ENCODE assay signal across 1 cellular context in the genomic region with DNA sequence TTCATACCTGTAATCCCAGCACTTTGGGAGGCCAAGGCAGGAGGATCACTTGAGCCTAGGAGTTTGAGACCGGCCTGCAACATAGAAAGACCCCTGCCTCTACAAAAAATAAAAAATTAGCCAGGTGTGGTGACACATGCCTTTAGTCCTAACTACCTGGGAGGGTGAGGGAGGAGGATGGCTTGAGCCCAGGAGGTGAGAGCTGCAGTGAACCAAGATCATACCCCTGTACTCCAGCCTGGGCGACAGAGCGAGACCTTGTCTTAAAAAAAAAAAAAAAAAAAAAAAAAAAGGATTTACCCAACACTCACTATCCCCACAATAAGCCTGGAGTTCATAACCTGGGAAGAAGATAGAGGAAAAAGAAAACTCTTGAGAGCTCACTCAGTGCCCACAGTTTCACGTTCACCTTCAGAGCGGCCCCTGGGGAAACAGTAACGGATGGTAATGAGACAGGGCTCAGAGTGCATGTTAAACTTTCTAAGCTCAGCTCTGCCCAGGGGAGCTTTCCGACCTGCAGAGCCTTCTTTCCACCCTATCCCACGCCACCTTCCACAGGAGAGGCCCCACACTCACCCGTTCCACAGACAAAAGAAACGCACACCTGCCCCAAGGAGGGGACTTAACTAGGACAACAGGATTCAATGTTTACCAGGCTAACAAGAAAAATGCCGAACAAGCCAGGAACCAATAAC.
TF ChIP-seq lines count a peak whose summit lies in the region.

No MANE protein-coding gene starts in this region.

TF ChIP-seq in liver, 16 proteins besides CTCF, POLR2A, EP300 and RAD21 (continued from another document):
- TF ChIP-seq, protein P1, sequence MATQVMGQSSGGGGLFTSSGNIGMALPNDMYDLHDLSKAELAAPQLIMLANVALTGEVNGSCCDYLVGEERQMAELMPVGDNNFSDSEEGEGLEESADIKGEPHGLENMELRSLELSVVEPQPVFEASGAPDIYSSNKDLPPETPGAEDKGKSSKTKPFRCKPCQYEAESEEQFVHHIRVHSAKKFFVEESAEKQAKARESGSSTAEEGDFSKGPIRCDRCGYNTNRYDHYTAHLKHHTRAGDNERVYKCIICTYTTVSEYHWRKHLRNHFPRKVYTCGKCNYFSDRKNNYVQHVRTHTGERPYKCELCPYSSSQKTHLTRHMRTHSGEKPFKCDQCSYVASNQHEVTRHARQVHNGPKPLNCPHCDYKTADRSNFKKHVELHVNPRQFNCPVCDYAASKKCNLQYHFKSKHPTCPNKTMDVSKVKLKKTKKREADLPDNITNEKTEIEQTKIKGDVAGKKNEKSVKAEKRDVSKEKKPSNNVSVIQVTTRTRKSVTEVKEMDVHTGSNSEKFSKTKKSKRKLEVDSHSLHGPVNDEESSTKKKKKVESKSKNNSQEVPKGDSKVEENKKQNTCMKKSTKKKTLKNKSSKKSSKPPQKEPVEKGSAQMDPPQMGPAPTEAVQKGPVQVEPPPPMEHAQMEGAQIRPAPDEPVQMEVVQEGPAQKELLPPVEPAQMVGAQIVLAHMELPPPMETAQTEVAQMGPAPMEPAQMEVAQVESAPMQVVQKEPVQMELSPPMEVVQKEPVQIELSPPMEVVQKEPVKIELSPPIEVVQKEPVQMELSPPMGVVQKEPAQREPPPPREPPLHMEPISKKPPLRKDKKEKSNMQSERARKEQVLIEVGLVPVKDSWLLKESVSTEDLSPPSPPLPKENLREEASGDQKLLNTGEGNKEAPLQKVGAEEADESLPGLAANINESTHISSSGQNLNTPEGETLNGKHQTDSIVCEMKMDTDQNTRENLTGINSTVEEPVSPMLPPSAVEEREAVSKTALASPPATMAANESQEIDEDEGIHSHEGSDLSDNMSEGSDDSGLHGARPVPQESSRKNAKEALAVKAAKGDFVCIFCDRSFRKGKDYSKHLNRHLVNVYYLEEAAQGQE (IDR thresholded peaks at IDR 0.05), result no peak
- TF ChIP-seq EGR1 (IDR thresholded peaks at IDR 0.05; ENCODE audit: low read depth in 2 of 2) (no peak), GABPA (IDR thresholded peaks at IDR 0.05 in 1 of 2, conservative IDR thresholded peaks at IDR 0.05 in 1 of 2) (no peak), FOXA1 (IDR thresholded peaks at IDR 0.05) (no peak), SP1 (IDR thresholded peaks at IDR 0.05) (no peak), FOXA2 (IDR thresholded peaks at IDR 0.05) (no peak), RXRA (IDR thresholded peaks at IDR 0.05) (no peak)
- TF ChIP-seq, protein P2, sequence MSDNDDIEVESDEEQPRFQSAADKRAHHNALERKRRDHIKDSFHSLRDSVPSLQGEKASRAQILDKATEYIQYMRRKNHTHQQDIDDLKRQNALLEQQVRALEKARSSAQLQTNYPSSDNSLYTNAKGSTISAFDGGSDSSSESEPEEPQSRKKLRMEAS (IDR thresholded peaks at IDR 0.05), result no peak
